12 cellular contexts compared by ENCODE assay signal in genomic region chr2:45119855-45120254, GRCh38.
DNase-seq lines count a peak whose midpoint lies in the region; ATAC-seq and TF ChIP-seq lines count a peak whose summit lies in the region.
"Had no signal": no experiment of that assay in that cellular context is flagged by ENCODE, and none has a peak within 500 bp of the region (broad histone marks: within the 10 kb centered on the region; RNA-seq: fewer than 3 reads in every experiment).

No MANE protein-coding gene starts in this region.

- no peak for TF ChIP-seq CTCF in astrocyte of the spinal cord (IDR thresholded peaks at IDR 0.05; ENCODE audit: low read depth, low read length)
- no peak for TF ChIP-seq CTCF in left lung (IDR thresholded peaks at IDR 0.05)
- TF ChIP-seq CTCF in testis (IDR thresholded peaks at IDR 0.05): no peak

- in situ Hi-C loops in astrocyte of the spinal cord (cut with HindIII; ENCODE audit: low sequenced_read_pairs): no loop called here

- H3K36me3 Mint-ChIP-seq in activated CD4-positive, alpha-beta T cell treated with anti-CD3 and anti-CD28 coated beads for 36 hours (ENCODE audit: low read depth): no peaks in the 10 kb centered on the region
- H3K36me3 Mint-ChIP-seq: CD8-positive, alpha-beta T cell had no signal

- H3K36me3 ChIP-seq in MG63: no peaks in the 10 kb centered on the region
- H3K36me3 ChIP-seq in left lung: no peaks in the 10 kb centered on the region
- H3K36me3 ChIP-seq in testis (ENCODE audit: low read depth, missing control alignments): no peaks in the 10 kb centered on the region

- TF ChIP-seq POLR2A in testis (IDR thresholded peaks at IDR 0.05): no peak

- WGBS in testis, 2 donors: 86 to 91% methylated on average over 2 of the region's 2 CpGs

- intact Hi-C loops in left lung (cut with DNase I): no loop called here
- intact Hi-C loops in testis (cut with DNase I; ENCODE audit: low total_unique reads): no loop called here
- intact Hi-C loops in activated CD4-positive, alpha-beta T cell treated with anti-CD3 and anti-CD28 coated beads for 36 hours (cut with DNase I, micrococcal nuclease): no loop called here

- H3K4me1 ChIP-seq in left lung: peaks cover 0 to 7% of the 10 kb centered on the region in 2 donors
- no peaks in the 10 kb centered on the region for H3K4me1 ChIP-seq in testis

- H3K9me3 ChIP-seq in MG63: no peaks in the 10 kb centered on the region
- no peaks in the 10 kb centered on the region for H3K9me3 ChIP-seq in left lung
- H3K9me3 ChIP-seq in testis: no peaks in the 10 kb centered on the region

- DNase-seq in AG20443 (ENCODE audit: low spot score): peak; percentile 71
- DNase-seq in MG63: peak; percentile 17
- peak; percentile 77 for DNase-seq in astrocyte of the spinal cord (ENCODE audit: low read depth, low spot score)
- no peak for DNase-seq in left lung
- DNase-seq in NCI-H510A treated with DMSO at 0.1 percent for 48 hours (lab: John Stamatoyannopoulos, UW): no peak
- no peak for DNase-seq in central memory CD4-positive, alpha-beta T cell
- no peak for DNase-seq in testis
- no peak for DNase-seq in activated CD4-positive, alpha-beta T cell treated with anti-CD3 and anti-CD28 coated beads for 36 hours
- DNase-seq: CD8-positive, alpha-beta T cell; dermis blood vessel endothelial cell; SIG-M5 had no signal

- ATAC-seq in left lung: peak; percentile 66
- ATAC-seq in activated CD4-positive, alpha-beta T cell treated with anti-CD3 and anti-CD28 coated beads for 36 hours: no peak
- ATAC-seq: activated CD4-positive, CD25-positive, alpha-beta regulatory T cell treated with anti-CD3 and anti-CD28 coated beads, Interleukin-2, amount 50 U/mL, for 24 hours; CD8-positive, alpha-beta T cell had no signal

- H3K27me3 ChIP-seq in MG63 (no peaks in the 10 kb centered on the region), left lung (no peaks in the 10 kb centered on the region), testis (no peaks in the 10 kb centered on the region)

- POLR2A ChIA-PET in activated CD4-positive, alpha-beta T cell treated with anti-CD3 and anti-CD28 coated beads for 36 hours (lab: Charles Lee): no interaction called here

- H3K4me1 Mint-ChIP-seq in activated CD4-positive, alpha-beta T cell treated with anti-CD3 and anti-CD28 coated beads for 36 hours: no peaks in the 10 kb centered on the region

- no peaks in the 10 kb centered on the region for H3K9me3 Mint-ChIP-seq in activated CD4-positive, alpha-beta T cell treated with anti-CD3 and anti-CD28 coated beads for 36 hours (ENCODE audit: low read depth)
- H3K9me3 Mint-ChIP-seq: CD8-positive, alpha-beta T cell had no signal

- H3K27ac ChIP-seq in left lung (no peak overlapping the region), testis (no peak overlapping the region)

- H3K27ac Mint-ChIP-seq in activated CD4-positive, alpha-beta T cell treated with anti-CD3 and anti-CD28 coated beads for 36 hours: no peak overlapping the region
- H3K27ac Mint-ChIP-seq: CD8-positive, alpha-beta T cell had no signal

- H3K4me3 Mint-ChIP-seq in activated CD4-positive, alpha-beta T cell treated with anti-CD3 and anti-CD28 coated beads for 36 hours: no peak overlapping the region
- H3K4me3 Mint-ChIP-seq: CD8-positive, alpha-beta T cell had no signal

- CTCF ChIA-PET in activated CD4-positive, alpha-beta T cell treated with anti-CD3 and anti-CD28 coated beads for 36 hours (lab: Charles Lee): no interaction called here

- H3K4me3 ChIP-seq in MG63 (no peak overlapping the region), astrocyte of the spinal cord (ENCODE audit: low read depth, low read length) (no peak overlapping the region), left lung (no peak overlapping the region), testis (no peak overlapping the region)

- no peaks in the 10 kb centered on the region for H3K27me3 Mint-ChIP-seq in activated CD4-positive, alpha-beta T cell treated with anti-CD3 and anti-CD28 coated beads for 36 hours

Comparison
In these comparisons a context has a peak if more than half of its experiments do, and no peak if none do; other contexts are left out.
1. DNase-seq: peak in AG20443 (single experiment), MG63 (single experiment) and astrocyte of the spinal cord (single experiment); none in left lung (0 of 2), NCI-H510A treated with DMSO at 0.1 percent for 48 hours (single experiment), central memory CD4-positive, alpha-beta T cell (single experiment), testis (single experiment) and activated CD4-positive, alpha-beta T cell treated with anti-CD3 and anti-CD28 coated beads for 36 hours (single experiment).